Comparison of ENCODE assay signal across 10 cellular contexts in the genomic region with DNA sequence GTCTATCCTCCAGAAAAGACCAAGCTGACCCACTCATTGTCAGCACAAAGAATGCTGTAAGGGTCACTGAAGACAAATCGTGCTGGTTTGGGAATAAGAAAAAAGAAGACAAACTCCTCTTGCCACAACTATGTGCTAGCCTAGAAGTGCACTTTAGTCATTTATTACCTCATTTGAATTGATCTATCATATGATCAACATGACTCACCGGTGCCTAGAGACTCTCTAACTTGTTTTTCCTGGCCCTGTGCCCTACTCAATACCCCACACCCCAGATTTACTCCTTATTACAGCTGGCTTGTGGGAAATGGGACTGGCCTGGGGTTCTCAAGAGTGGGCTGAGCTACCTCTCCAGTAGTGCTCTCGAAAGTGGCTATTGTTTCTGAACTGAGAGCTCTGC. TPM values are rescaled to one million over a fixed set of nuclear protein-coding genes. Genes with fewer than 3 reads are reported as not detected.
DNase-seq lines count a peak whose midpoint lies in the region; ATAC-seq lines count a peak whose summit lies in the region.
"Had no signal": no experiment of that assay in that cellular context is flagged by ENCODE, and none has a peak within 500 bp of the region (broad histone marks: within the 10 kb centered on the region; RNA-seq: fewer than 3 reads in every experiment).

No MANE protein-coding gene starts in this region.

- H3K9me3 ChIP-seq in skeletal muscle tissue (ENCODE audit: control insufficient read depth in 3 of 3, low read length in 3 of 3): no peaks in the 10 kb centered on the region

- peak overlapping the region; percentile 25 for H3K27ac ChIP-seq in skeletal muscle tissue (ENCODE audit: low read depth, low read length)
- H3K27ac ChIP-seq: parathyroid adenoma had no signal

- no peak for ATAC-seq in GM19455 (IDR thresholded peaks at IDR 0.05; ENCODE audit: unreplicated experiment)
- no peak for ATAC-seq in HG02884 (IDR thresholded peaks at IDR 0.05; ENCODE audit: unreplicated experiment)

- H3K4me3 ChIP-seq in skeletal muscle tissue (ENCODE audit: low read length in 3 of 3): no peak overlapping the region

- no peaks in the 10 kb centered on the region for H3K36me3 ChIP-seq in skeletal muscle tissue (ENCODE audit: control insufficient read depth in 3 of 3, insufficient read depth in 3 of 3, low read length in 3 of 3)

- H3K9ac ChIP-seq in skeletal muscle tissue (ENCODE audit: low read depth in 1 of 3, low read length in 3 of 3): no peak overlapping the region
- H3K9ac ChIP-seq: parathyroid adenoma had no signal

- DNase-seq in NCI-H1092 treated with DMSO at 0.1 percent for 48 hours (lab: John Stamatoyannopoulos, UW): peak; percentile 2
- no peak for DNase-seq in NCI-H1092 (lab: John Stamatoyannopoulos, UW)
- DNase-seq in RPMI7951 (ENCODE audit: low read depth): peak; percentile 70
- peak; percentile 72 for DNase-seq in fibroblast of the conjunctiva (ENCODE audit: low read depth)
- DNase-seq in cerebellar nuclear complex (lab: John Stamatoyannopoulos, UW): no peak

- H3K4me1 ChIP-seq in skeletal muscle tissue (ENCODE audit: control insufficient read depth in 3 of 3, insufficient read depth in 3 of 3, low read length in 3 of 3): peaks cover 0 to 5% (median 0%) of the 10 kb centered on the region in 3 donors
- H3K4me1 ChIP-seq: parathyroid adenoma had no signal

- peaks cover 0 to 7% (median 0%) of the 10 kb centered on the region in 3 donors for H3K27me3 ChIP-seq in skeletal muscle tissue (ENCODE audit: control insufficient read depth in 3 of 3, insufficient read depth in 3 of 3, low read length in 3 of 3)

RNA-seq across cellular contexts. Expression of a gene that starts 35.9 kb away (rescaled TPM):
- total RNA-seq in RPMI7951 (2014; rRNA removed; shearing (Covaris generic)): not detected in 2 replicates
- not detected for total RNA-seq in skeletal muscle tissue
- total RNA-seq: B cell had no signal

Comparison
In these comparisons a context has a peak if more than half of its experiments do, and no peak if none do; other contexts are left out.
1. DNase-seq: peak in NCI-H1092 treated with DMSO at 0.1 percent for 48 hours (single experiment), RPMI7951 (single experiment) and fibroblast of the conjunctiva (single experiment); none in NCI-H1092 (single experiment) and cerebellar nuclear complex (0 of 2).